In genomic region chr12:51185171-51185717, GRCh38 we compare ENCODE assay signal across 26 cellular contexts.
"Had no signal": no experiment of that assay in that cellular context is flagged by ENCODE, and none has a peak within 500 bp of the region (broad histone marks: within the 10 kb centered on the region; RNA-seq: fewer than 3 reads in every experiment).

No MANE protein-coding gene starts in this region.

- H3K4me3 ChIP-seq: esophagus muscularis mucosa, gastrocnemius medialis, heart right ventricle, mucosa of descending colon, psoas muscle, stomach, thoracic aorta, transverse colon had no signal

- H3K4me3 Mint-ChIP-seq: dendritic cell treated with granulocyte-macrophage colony-stimulating factor and Interleukin-4, amounts not matched to agents 40 ng/mL and 50 ng/mL, for 4 days; effector memory CD8-positive, alpha-beta T cell; natural killer cell treated with Interleukin-12 subunit alpha and Interleukin-12 subunit beta and Interleukin-15 and Interleukin-18, amount 100 ng/mL, for 72 hours had no signal

- H3K36me3 Mint-ChIP-seq: natural killer cell treated with Interleukin-12 subunit alpha and Interleukin-12 subunit beta and Interleukin-15 and Interleukin-18, amount 100 ng/mL, for 72 hours had no signal

- H3K9me3 Mint-ChIP-seq: dendritic cell treated with granulocyte-macrophage colony-stimulating factor and Interleukin-4, amounts not matched to agents 40 ng/mL and 50 ng/mL, for 4 days; effector memory CD8-positive, alpha-beta T cell; natural killer cell treated with Interleukin-12 subunit alpha and Interleukin-12 subunit beta and Interleukin-15 and Interleukin-18, amount 100 ng/mL, for 72 hours had no signal

- H3K9me3 ChIP-seq: esophagus muscularis mucosa, gastrocnemius medialis, heart right ventricle, mucosa of descending colon, psoas muscle, stomach, thoracic aorta, transverse colon had no signal

- H3K27ac ChIP-seq: epithelial cell of prostate, esophagus muscularis mucosa, heart right ventricle, parathyroid adenoma, stomach, thoracic aorta, transverse colon had no signal

- H3K79me2 ChIP-seq: parathyroid adenoma had no signal

- H3K27ac Mint-ChIP-seq: dendritic cell treated with granulocyte-macrophage colony-stimulating factor and Interleukin-4, amounts not matched to agents 40 ng/mL and 50 ng/mL, for 4 days; effector memory CD8-positive, alpha-beta T cell; natural killer cell treated with Interleukin-12 subunit alpha and Interleukin-12 subunit beta and Interleukin-15 and Interleukin-18, amount 100 ng/mL, for 72 hours had no signal

- H3K9ac ChIP-seq: parathyroid adenoma had no signal

- H3K27me3 Mint-ChIP-seq: effector memory CD8-positive, alpha-beta T cell; natural killer cell treated with Interleukin-12 subunit alpha and Interleukin-12 subunit beta and Interleukin-15 and Interleukin-18, amount 100 ng/mL, for 72 hours had no signal

- ATAC-seq: effector memory CD8-positive, alpha-beta T cell; gastrocnemius medialis; heart right ventricle; left lobe of liver; mucosa of descending colon; natural killer cell treated with Interleukin-12 subunit alpha and Interleukin-12 subunit beta and Interleukin-15 and Interleukin-18, amount 100 ng/mL, for 72 hours; psoas muscle; sciatic nerve had no signal

- DNase-seq: effector memory CD8-positive, alpha-beta T cell; gastrocnemius medialis; heart right ventricle; hypothalamus; kidney glomerular epithelial cell; mammary epithelial cell; mucosa of descending colon; occipital lobe; psoas muscle; retina; small intestine; stimulated activated CD4-positive, alpha-beta T cell treated with anti-CD3 and anti-CD28 coated beads, Interleukin-12 subunit alpha, Interleukin-12 subunit beta, amount 100 ng/mL, for 4 hours; stimulated activated naive CD4-positive, alpha-beta T cell; stomach; substantia nigra; transverse colon had no signal

- H3K36me3 ChIP-seq: transverse colon had no signal

- H3K4me1 ChIP-seq: stomach, transverse colon had no signal

- H3K27me3 ChIP-seq: esophagus muscularis mucosa, gastrocnemius medialis, heart right ventricle, stomach, transverse colon had no signal

- FAIRE-seq: colon, islet of Langerhans, small intestine had no signal
